Comparison of ENCODE assay signal across 2 cellular contexts in the genomic region with DNA sequence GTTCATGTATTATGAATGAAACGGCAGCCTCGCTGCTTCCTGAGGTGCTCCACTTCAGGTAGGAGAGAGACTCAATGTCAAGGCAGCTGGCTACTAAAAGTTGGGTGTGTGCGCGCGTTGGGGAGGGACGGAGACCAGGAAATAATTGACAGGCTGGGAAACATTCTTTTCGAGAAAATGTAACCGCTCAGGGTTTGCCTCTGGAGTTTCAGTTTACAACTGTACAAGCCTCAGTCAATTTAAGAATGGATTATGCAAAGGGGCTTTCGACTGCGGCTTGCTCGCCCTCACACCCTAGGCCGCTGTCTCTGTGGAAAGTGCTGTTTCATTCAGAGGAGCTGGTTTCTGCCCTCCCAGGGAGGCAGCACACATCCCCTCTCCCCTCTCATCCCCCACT.
A peak's percentile ranks its signal among the peaks of the same experiment; 100 is the strongest.
TF ChIP-seq lines count a peak whose summit lies in the region.

No MANE protein-coding gene starts in this region.

TF ChIP-seq in HEK293, 187 proteins besides CTCF, POLR2A, EP300 and RAD21 (continued from another document):
- TF ChIP-seq ZNF335 (tag by site-specific recombination; conservative IDR thresholded peaks at IDR 0.05), result peak; percentile 5; the same call in 1 of the 2 replicates

TF ChIP-seq in HepG2, 621 proteins besides CTCF, POLR2A, EP300 and RAD21 (continued from another document and continues in another):
- TF ChIP-seq, protein P1, sequence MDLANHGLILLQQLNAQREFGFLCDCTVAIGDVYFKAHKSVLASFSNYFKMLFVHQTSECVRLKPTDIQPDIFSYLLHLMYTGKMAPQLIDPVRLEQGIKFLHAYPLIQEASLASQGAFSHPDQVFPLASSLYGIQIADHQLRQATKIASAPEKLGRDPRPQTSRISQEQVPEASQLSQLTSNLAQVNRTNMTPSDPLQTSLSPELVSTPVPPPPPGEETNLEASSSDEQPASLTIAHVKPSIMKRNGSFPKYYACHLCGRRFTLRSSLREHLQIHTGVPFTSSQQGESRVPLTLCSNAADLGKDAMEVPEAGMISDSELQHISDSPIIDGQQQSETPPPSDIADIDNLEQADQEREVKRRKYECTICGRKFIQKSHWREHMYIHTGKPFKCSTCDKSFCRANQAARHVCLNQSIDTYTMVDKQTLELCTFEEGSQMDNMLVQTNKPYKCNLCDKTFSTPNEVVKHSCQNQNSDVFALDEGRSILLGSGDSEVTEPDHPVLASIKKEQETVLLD (CRISPR knock-in tag; IDR thresholded peaks at IDR 0.05; ENCODE audit: low read depth), result no peak
- no peak for TF ChIP-seq SIX4 (CRISPR knock-in tag; IDR thresholded peaks at IDR 0.05)
- peak; percentile 28 for TF ChIP-seq ARID2 (CRISPR knock-in tag; IDR thresholded peaks at IDR 0.05; ENCODE audit: borderline replicate concordance)
- TF ChIP-seq CREB1 (IDR thresholded peaks at IDR 0.05), result no peak
- peak; percentile 73 for TF ChIP-seq CREB1 (CRISPR knock-in tag; IDR thresholded peaks at IDR 0.05)
- TF ChIP-seq, protein P2, sequence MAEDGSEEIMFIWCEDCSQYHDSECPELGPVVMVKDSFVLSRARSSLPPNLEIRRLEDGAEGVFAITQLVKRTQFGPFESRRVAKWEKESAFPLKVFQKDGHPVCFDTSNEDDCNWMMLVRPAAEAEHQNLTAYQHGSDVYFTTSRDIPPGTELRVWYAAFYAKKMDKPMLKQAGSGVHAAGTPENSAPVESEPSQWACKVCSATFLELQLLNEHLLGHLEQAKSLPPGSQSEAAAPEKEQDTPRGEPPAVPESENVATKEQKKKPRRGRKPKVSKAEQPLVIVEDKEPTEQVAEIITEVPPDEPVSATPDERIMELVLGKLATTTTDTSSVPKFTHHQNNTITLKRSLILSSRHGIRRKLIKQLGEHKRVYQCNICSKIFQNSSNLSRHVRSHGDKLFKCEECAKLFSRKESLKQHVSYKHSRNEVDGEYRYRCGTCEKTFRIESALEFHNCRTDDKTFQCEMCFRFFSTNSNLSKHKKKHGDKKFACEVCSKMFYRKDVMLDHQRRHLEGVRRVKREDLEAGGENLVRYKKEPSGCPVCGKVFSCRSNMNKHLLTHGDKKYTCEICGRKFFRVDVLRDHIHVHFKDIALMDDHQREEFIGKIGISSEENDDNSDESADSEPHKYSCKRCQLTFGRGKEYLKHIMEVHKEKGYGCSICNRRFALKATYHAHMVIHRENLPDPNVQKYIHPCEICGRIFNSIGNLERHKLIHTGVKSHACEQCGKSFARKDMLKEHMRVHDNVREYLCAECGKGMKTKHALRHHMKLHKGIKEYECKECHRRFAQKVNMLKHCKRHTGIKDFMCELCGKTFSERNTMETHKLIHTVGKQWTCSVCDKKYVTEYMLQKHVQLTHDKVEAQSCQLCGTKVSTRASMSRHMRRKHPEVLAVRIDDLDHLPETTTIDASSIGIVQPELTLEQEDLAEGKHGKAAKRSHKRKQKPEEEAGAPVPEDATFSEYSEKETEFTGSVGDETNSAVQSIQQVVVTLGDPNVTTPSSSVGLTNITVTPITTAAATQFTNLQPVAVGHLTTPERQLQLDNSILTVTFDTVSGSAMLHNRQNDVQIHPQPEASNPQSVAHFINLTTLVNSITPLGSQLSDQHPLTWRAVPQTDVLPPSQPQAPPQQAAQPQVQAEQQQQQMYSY (CRISPR knock-in tag; IDR thresholded peaks at IDR 0.05), result no peak
- TF ChIP-seq ZSCAN21 (CRISPR knock-in tag; IDR thresholded peaks at IDR 0.05; ENCODE audit: borderline replicate concordance), result no peak
- no peak for TF ChIP-seq NFKB2 (CRISPR knock-in tag; IDR thresholded peaks at IDR 0.05; ENCODE audit: borderline replicate concordance)
- TF ChIP-seq ZNF496 (CRISPR knock-in tag; IDR thresholded peaks at IDR 0.05; ENCODE audit: insufficient replicate concordance), result no peak
- TF ChIP-seq, protein P3, sequence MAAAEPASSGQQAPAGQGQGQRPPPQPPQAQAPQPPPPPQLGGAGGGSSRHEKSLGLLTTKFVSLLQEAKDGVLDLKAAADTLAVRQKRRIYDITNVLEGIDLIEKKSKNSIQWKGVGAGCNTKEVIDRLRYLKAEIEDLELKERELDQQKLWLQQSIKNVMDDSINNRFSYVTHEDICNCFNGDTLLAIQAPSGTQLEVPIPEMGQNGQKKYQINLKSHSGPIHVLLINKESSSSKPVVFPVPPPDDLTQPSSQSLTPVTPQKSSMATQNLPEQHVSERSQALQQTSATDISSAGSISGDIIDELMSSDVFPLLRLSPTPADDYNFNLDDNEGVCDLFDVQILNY (CRISPR knock-in tag; conservative IDR thresholded peaks at IDR 0.05), result no peak
- no peak for TF ChIP-seq ZFP62 (CRISPR knock-in tag; IDR thresholded peaks at IDR 0.05)
- 0 out of 2 replicates have a peak, but pooled peaks have one; percentile 38 for TF ChIP-seq SNAPC2 (CRISPR knock-in tag; IDR thresholded peaks at IDR 0.05)
- TF ChIP-seq ZNF556 (CRISPR knock-in tag; IDR thresholded peaks at IDR 0.05; ENCODE audit: borderline replicate concordance), result 0 out of 2 replicates have a peak, but pooled peaks have one; percentile 13
- no peak for TF ChIP-seq MTA1 (CRISPR knock-in tag; IDR thresholded peaks at IDR 0.05; ENCODE audit: borderline replicate concordance)
- no peak for TF ChIP-seq ZSCAN25 (CRISPR knock-in tag; IDR thresholded peaks at IDR 0.05)
- TF ChIP-seq NFYB (CRISPR knock-in tag; IDR thresholded peaks at IDR 0.05), result no peak
- peak; percentile 7; the same call in 1 of the 2 replicates for TF ChIP-seq DMAP1 (CRISPR knock-in tag; IDR thresholded peaks at IDR 0.05)
- TF ChIP-seq, protein P4, sequence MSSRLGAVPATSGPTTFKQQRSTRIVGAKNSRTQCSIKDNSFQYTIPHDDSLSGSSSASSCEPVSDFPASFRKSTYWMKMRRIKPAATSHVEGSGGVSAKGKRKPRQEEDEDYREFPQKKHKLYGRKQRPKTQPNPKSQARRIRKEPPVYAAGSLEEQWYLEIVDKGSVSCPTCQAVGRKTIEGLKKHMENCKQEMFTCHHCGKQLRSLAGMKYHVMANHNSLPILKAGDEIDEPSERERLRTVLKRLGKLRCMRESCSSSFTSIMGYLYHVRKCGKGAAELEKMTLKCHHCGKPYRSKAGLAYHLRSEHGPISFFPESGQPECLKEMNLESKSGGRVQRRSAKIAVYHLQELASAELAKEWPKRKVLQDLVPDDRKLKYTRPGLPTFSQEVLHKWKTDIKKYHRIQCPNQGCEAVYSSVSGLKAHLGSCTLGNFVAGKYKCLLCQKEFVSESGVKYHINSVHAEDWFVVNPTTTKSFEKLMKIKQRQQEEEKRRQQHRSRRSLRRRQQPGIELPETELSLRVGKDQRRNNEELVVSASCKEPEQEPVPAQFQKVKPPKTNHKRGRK (CRISPR knock-in tag; IDR thresholded peaks at IDR 0.05), result peak; percentile 75; the same call in 1 of the 2 replicates
- 0 out of 2 replicates have a peak, but pooled peaks have one; percentile 22 for TF ChIP-seq REPIN1 (CRISPR knock-in tag; IDR thresholded peaks at IDR 0.05; ENCODE audit: borderline replicate concordance, low read depth)
- no peak for TF ChIP-seq FIP1L1 (IDR thresholded peaks at IDR 0.05; ENCODE audit: borderline replicate concordance, insufficient read depth, low read depth, low read length)
- 0 out of 2 replicates have a peak, but pooled peaks have one; percentile 5 for TF ChIP-seq CHD4 (IDR thresholded peaks at IDR 0.05; ENCODE audit: borderline replicate concordance, low read length)
- no peak for TF ChIP-seq ZNF282 (IDR thresholded peaks at IDR 0.05; ENCODE audit: partially characterized antibody)
- no peak for TF ChIP-seq HMG20B (CRISPR knock-in tag; conservative IDR thresholded peaks at IDR 0.05)
- TF ChIP-seq, protein P5, sequence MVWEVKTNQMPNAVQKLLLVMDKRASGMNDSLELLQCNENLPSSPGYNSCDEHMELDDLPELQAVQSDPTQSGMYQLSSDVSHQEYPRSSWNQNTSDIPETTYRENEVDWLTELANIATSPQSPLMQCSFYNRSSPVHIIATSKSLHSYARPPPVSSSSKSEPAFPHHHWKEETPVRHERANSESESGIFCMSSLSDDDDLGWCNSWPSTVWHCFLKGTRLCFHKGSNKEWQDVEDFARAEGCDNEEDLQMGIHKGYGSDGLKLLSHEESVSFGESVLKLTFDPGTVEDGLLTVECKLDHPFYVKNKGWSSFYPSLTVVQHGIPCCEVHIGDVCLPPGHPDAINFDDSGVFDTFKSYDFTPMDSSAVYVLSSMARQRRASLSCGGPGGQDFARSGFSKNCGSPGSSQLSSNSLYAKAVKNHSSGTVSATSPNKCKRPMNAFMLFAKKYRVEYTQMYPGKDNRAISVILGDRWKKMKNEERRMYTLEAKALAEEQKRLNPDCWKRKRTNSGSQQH (CRISPR knock-in tag; IDR thresholded peaks at IDR 0.05; ENCODE audit: low read depth), result peak; percentile 97
- TF ChIP-seq, protein P6, sequence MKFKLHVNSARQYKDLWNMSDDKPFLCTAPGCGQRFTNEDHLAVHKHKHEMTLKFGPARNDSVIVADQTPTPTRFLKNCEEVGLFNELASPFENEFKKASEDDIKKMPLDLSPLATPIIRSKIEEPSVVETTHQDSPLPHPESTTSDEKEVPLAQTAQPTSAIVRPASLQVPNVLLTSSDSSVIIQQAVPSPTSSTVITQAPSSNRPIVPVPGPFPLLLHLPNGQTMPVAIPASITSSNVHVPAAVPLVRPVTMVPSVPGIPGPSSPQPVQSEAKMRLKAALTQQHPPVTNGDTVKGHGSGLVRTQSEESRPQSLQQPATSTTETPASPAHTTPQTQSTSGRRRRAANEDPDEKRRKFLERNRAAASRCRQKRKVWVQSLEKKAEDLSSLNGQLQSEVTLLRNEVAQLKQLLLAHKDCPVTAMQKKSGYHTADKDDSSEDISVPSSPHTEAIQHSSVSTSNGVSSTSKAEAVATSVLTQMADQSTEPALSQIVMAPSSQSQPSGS (CRISPR knock-in tag; IDR thresholded peaks at IDR 0.05), result peak; percentile 9; the same call in 1 of the 2 replicates
- TF ChIP-seq ZNF782 (CRISPR knock-in tag; IDR thresholded peaks at IDR 0.05; ENCODE audit: borderline replicate concordance), result no peak
- no peak for TF ChIP-seq NCOA5 (CRISPR knock-in tag; IDR thresholded peaks at IDR 0.05)
- no peak for TF ChIP-seq RAD51 (IDR thresholded peaks at IDR 0.05; ENCODE audit: borderline replicate concordance)
- TF ChIP-seq JUN (CRISPR knock-in tag; IDR thresholded peaks at IDR 0.05), result no peak
- no peak for TF ChIP-seq ZNF136 (CRISPR knock-in tag; IDR thresholded peaks at IDR 0.05; ENCODE audit: low read depth)
- no peak for TF ChIP-seq ZNF557 (CRISPR knock-in tag; IDR thresholded peaks at IDR 0.05)
- no peak for TF ChIP-seq ZNF781 (CRISPR knock-in tag; IDR thresholded peaks at IDR 0.05; ENCODE audit: borderline replicate concordance, not compliant biosample characterization)
- no peak for TF ChIP-seq ZNF569 (CRISPR knock-in tag; IDR thresholded peaks at IDR 0.05; ENCODE audit: borderline replicate concordance)
- no peak for TF ChIP-seq HES4 (CRISPR knock-in tag; IDR thresholded peaks at IDR 0.05; ENCODE audit: borderline replicate concordance)
- no peak for TF ChIP-seq ASH2L (IDR thresholded peaks at IDR 0.05; ENCODE audit: insufficient read length, low read depth, low read length)
- TF ChIP-seq, protein P7, sequence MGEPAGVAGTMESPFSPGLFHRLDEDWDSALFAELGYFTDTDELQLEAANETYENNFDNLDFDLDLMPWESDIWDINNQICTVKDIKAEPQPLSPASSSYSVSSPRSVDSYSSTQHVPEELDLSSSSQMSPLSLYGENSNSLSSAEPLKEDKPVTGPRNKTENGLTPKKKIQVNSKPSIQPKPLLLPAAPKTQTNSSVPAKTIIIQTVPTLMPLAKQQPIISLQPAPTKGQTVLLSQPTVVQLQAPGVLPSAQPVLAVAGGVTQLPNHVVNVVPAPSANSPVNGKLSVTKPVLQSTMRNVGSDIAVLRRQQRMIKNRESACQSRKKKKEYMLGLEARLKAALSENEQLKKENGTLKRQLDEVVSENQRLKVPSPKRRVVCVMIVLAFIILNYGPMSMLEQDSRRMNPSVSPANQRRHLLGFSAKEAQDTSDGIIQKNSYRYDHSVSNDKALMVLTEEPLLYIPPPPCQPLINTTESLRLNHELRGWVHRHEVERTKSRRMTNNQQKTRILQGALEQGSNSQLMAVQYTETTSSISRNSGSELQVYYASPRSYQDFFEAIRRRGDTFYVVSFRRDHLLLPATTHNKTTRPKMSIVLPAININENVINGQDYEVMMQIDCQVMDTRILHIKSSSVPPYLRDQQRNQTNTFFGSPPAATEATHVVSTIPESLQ (CRISPR knock-in tag; conservative IDR thresholded peaks at IDR 0.05), result no peak
- TF ChIP-seq MEIS1 (CRISPR knock-in tag; IDR thresholded peaks at IDR 0.05; ENCODE audit: borderline replicate concordance), result no peak
- no peak; the same call in 1 of the 2 replicates for TF ChIP-seq ZNF703 (CRISPR knock-in tag; IDR thresholded peaks at IDR 0.05; ENCODE audit: borderline replicate concordance)
- TF ChIP-seq NR3C1 (CRISPR knock-in tag; IDR thresholded peaks at IDR 0.05), result no peak
- no peak; the same call in 1 of the 2 replicates for TF ChIP-seq NCOA1 (CRISPR knock-in tag; IDR thresholded peaks at IDR 0.05)
- no peak for TF ChIP-seq ZFP36L1 (CRISPR knock-in tag; IDR thresholded peaks at IDR 0.05)
- TF ChIP-seq ZNF678 (CRISPR knock-in tag; IDR thresholded peaks at IDR 0.05), result no peak
- TF ChIP-seq ZNF138 (CRISPR knock-in tag; IDR thresholded peaks at IDR 0.05; ENCODE audit: low read depth), result no peak
- no peak for TF ChIP-seq MBD4 (IDR thresholded peaks at IDR 0.05; ENCODE audit: borderline replicate concordance, low read length)
- TF ChIP-seq SMAD3 (CRISPR knock-in tag; IDR thresholded peaks at IDR 0.05), result no peak
- no peak; the same call in 1 of the 2 replicates for TF ChIP-seq TBX2 (CRISPR knock-in tag; IDR thresholded peaks at IDR 0.05; ENCODE audit: borderline replicate concordance)
- TF ChIP-seq, protein P8, sequence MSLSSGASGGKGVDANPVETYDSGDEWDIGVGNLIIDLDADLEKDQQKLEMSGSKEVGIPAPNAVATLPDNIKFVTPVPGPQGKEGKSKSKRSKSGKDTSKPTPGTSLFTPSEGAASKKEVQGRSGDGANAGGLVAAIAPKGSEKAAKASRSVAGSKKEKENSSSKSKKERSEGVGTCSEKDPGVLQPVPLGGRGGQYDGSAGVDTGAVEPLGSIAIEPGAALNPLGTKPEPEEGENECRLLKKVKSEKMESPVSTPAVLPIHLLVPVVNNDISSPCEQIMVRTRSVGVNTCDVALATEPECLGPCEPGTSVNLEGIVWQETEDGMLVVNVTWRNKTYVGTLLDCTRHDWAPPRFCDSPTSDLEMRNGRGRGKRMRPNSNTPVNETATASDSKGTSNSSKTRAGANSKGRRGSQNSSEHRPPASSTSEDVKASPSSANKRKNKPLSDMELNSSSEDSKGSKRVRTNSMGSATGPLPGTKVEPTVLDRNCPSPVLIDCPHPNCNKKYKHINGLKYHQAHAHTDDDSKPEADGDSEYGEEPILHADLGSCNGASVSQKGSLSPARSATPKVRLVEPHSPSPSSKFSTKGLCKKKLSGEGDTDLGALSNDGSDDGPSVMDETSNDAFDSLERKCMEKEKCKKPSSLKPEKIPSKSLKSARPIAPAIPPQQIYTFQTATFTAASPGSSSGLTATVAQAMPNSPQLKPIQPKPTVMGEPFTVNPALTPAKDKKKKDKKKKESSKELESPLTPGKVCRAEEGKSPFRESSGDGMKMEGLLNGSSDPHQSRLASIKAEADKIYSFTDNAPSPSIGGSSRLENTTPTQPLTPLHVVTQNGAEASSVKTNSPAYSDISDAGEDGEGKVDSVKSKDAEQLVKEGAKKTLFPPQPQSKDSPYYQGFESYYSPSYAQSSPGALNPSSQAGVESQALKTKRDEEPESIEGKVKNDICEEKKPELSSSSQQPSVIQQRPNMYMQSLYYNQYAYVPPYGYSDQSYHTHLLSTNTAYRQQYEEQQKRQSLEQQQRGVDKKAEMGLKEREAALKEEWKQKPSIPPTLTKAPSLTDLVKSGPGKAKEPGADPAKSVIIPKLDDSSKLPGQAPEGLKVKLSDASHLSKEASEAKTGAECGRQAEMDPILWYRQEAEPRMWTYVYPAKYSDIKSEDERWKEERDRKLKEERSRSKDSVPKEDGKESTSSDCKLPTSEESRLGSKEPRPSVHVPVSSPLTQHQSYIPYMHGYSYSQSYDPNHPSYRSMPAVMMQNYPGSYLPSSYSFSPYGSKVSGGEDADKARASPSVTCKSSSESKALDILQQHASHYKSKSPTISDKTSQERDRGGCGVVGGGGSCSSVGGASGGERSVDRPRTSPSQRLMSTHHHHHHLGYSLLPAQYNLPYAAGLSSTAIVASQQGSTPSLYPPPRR (CRISPR knock-in tag; IDR thresholded peaks at IDR 0.05; ENCODE audit: borderline replicate concordance), result no peak
- TF ChIP-seq KLF6 (CRISPR knock-in tag; IDR thresholded peaks at IDR 0.05), result no peak
